Comparison of ENCODE assay signal across 1 cellular context in genomic region chr12:52007158-52007921, GRCh38.
TF ChIP-seq lines count a peak whose summit lies in the region.

No MANE protein-coding gene starts in this region.

TF ChIP-seq in GM23338, 12 proteins besides CTCF, POLR2A, EP300 and RAD21 (continued from another document):
- TF ChIP-seq REST (IDR thresholded peaks at IDR 0.05; ENCODE audit: unreplicated experiment) (no peak), POLR2AphosphoS5 (IDR thresholded peaks at IDR 0.05; ENCODE audit: low read depth) (no peak), ZNF462 (CRISPR knock-in tag; IDR thresholded peaks at IDR 0.05) (no peak), ZNF114 (CRISPR knock-in tag; IDR thresholded peaks at IDR 0.05) (no peak), EZH2 (IDR thresholded peaks at IDR 0.05; ENCODE audit: low read depth, unreplicated experiment) (peak; percentile 59)
